Comparison of ENCODE assay signal across 8 cellular contexts in genomic region chr14:73789996-73790581, GRCh38.
DNase-seq lines count a peak whose midpoint lies in the region; ATAC-seq and TF ChIP-seq lines count a peak whose summit lies in the region.

No MANE protein-coding gene starts in this region.

- H3K79me2 ChIP-seq in PC-3 (ENCODE audit: low read length) = peaks cover 30% of the 10 kb centered on the region
- peaks cover 14% of the 10 kb centered on the region for H3K79me2 ChIP-seq in MM.1S (ENCODE audit: low read length)

- H3K9me2 ChIP-seq in PC-3 (replicated peaks; ENCODE audit: low read length) (no peaks in the 10 kb centered on the region), MM.1S (replicated peaks; ENCODE audit: insufficient read depth, low read length) (no peaks in the 10 kb centered on the region)

- no peaks in the 10 kb centered on the region for H3K36me3 Mint-ChIP-seq in naive thymus-derived CD8-positive, alpha-beta T cell
- peaks cover 3% of the 10 kb centered on the region for H3K36me3 Mint-ChIP-seq in activated naive CD8-positive, alpha-beta T cell treated with anti-CD3 and anti-CD28 coated beads for 36 hours

- H3K27me3 ChIP-seq in PC-3 (ENCODE audit: low read length) = no peaks in the 10 kb centered on the region
- H3K27me3 ChIP-seq in esophagus squamous epithelium = no peaks in the 10 kb centered on the region
- no peaks in the 10 kb centered on the region for H3K27me3 ChIP-seq in MM.1S (replicated peaks; ENCODE audit: insufficient read depth, low read length)

- peaks cover 22 to 38% (median 33%) of the 10 kb centered on the region in 4 donors for H3K4me1 Mint-ChIP-seq in naive thymus-derived CD8-positive, alpha-beta T cell
- peaks cover 39% of the 10 kb centered on the region for H3K4me1 Mint-ChIP-seq in activated naive CD8-positive, alpha-beta T cell treated with anti-CD3 and anti-CD28 coated beads for 36 hours

- peak in 2 of 4 donors; percentile 61 to 69 for TF ChIP-seq POLR2A in esophagus squamous epithelium (IDR thresholded peaks at IDR 0.05)

- CTCF ChIA-PET in PC-3 (lab: Charles Lee) = interaction anchor here (0.7 kb wide), 1 partner anchor 61 kb away, joined by 3 read pairs; no protein-coding TSS in a partner anchor

- H3K36me3 ChIP-seq in PC-3 (ENCODE audit: low read depth, low read length) (no peaks in the 10 kb centered on the region), esophagus squamous epithelium (no peaks in the 10 kb centered on the region), MM.1S (replicated peaks; ENCODE audit: insufficient read depth, low read length) (no peaks in the 10 kb centered on the region)

- 19 to 37% methylated on average over 10 of the region's 10 CpGs for WGBS in esophagus squamous epithelium, 2 donors

- peak; percentile 74 for DNase-seq in A172 (ENCODE audit: low spot score)
- DNase-seq in PC-3 = peak; percentile 53
- no peak for DNase-seq in esophagus squamous epithelium (lab: John Stamatoyannopoulos, UW)
- no peak for DNase-seq in naive thymus-derived CD8-positive, alpha-beta T cell
- DNase-seq in MM.1S = no peak
- DNase-seq in activated naive CD8-positive, alpha-beta T cell treated with anti-CD3 and anti-CD28 coated beads for 36 hours = no peak

- no TSS peak for BruUV-seq in PC-3 (replicated peaks; lab: Mats Ljungman, UMichigan)

- H3K4me3 Mint-ChIP-seq in naive thymus-derived CD8-positive, alpha-beta T cell = peak overlapping the region in 1 of 10 donors; percentile 38
- H3K4me3 Mint-ChIP-seq in activated naive CD8-positive, alpha-beta T cell treated with anti-CD3 and anti-CD28 coated beads for 36 hours = no peak overlapping the region

- H3F3A ChIP-seq in PC-3 (ENCODE audit: low read length, unreplicated experiment) (peaks cover 2% of the 10 kb centered on the region), MM.1S (ENCODE audit: insufficient read depth, low read length) (peaks cover 4% of the 10 kb centered on the region; the same call in 1 of the 2 replicates)

- H3K9me3 ChIP-seq in PC-3 (ENCODE audit: low read length) = no peaks in the 10 kb centered on the region
- H3K9me3 ChIP-seq in esophagus squamous epithelium = no peaks in the 10 kb centered on the region
- H3K9me3 ChIP-seq in MM.1S (replicated peaks; ENCODE audit: insufficient read depth, low read length) = no peaks in the 10 kb centered on the region

- peak overlapping the region in 7 of 10 donors; percentile 8 to 99 (median 74) for H3K27ac Mint-ChIP-seq in naive thymus-derived CD8-positive, alpha-beta T cell
- no peak overlapping the region for H3K27ac Mint-ChIP-seq in activated naive CD8-positive, alpha-beta T cell treated with anti-CD3 and anti-CD28 coated beads for 36 hours

- H3K27ac ChIP-seq in PC-3 (ENCODE audit: low read length) (peak overlapping the region; percentile 9; the same call in 1 of the 2 replicates), esophagus squamous epithelium (peak overlapping the region; percentile 95 to 99 (median 98)), MM.1S (ENCODE audit: low read length) (no peak overlapping the region)

- H2AFZ ChIP-seq in PC-3 (ENCODE audit: low read length) (peak overlapping the region; percentile 42), MM.1S (ENCODE audit: low read length) (no peak overlapping the region)

- peaks cover 43% of the 10 kb centered on the region for H3K4me1 ChIP-seq in PC-3 (ENCODE audit: insufficient read depth, low read length)
- H3K4me1 ChIP-seq in esophagus squamous epithelium = peaks cover 21 to 69% (median 21%) of the 10 kb centered on the region in 3 donors
- H3K4me1 ChIP-seq in MM.1S (ENCODE audit: low read length) = peaks cover 7% of the 10 kb centered on the region; the same call in 1 of the 2 replicates

- H3K4me2 ChIP-seq in PC-3 (ENCODE audit: low read length) (peak overlapping the region; percentile 27), MM.1S (ENCODE audit: low read depth, low read length) (no peak overlapping the region)

- H3K9ac ChIP-seq in PC-3 (ENCODE audit: low read length) = no peak overlapping the region
- H3K9ac ChIP-seq in MM.1S (ENCODE audit: low read length) = no peak overlapping the region

- ATAC-seq in PC-3 (peak; percentile 14), HG02642 (IDR thresholded peaks at IDR 0.05; ENCODE audit: poor library complexity, unreplicated experiment) (no peak), GM21360 (IDR thresholded peaks at IDR 0.05; ENCODE audit: unreplicated experiment) (no peak)
- ATAC-seq in naive thymus-derived CD8-positive, alpha-beta T cell = no peak

- H4K20me1 ChIP-seq in PC-3 (ENCODE audit: low read length) = no peaks in the 10 kb centered on the region
- H4K20me1 ChIP-seq in MM.1S (ENCODE audit: insufficient read depth, low read length) = no peaks in the 10 kb centered on the region

- intact Hi-C loops in PC-3 (cut with micrococcal nuclease) = loop anchor here (1.0 to 5.0 kb wide), 3 partner anchors 30 to 38 kb away; a partner anchor contains a TSS
- intact Hi-C loops in esophagus squamous epithelium (cut with DNase I) = no loop called here

- H3K27me3 Mint-ChIP-seq in naive thymus-derived CD8-positive, alpha-beta T cell = no peaks in the 10 kb centered on the region
- no peaks in the 10 kb centered on the region for H3K27me3 Mint-ChIP-seq in activated naive CD8-positive, alpha-beta T cell treated with anti-CD3 and anti-CD28 coated beads for 36 hours

- TF ChIP-seq CTCF in PC-3 (conservative IDR thresholded peaks at IDR 0.05; ENCODE audit: low read depth, low read length) (no peak), esophagus squamous epithelium (IDR thresholded peaks at IDR 0.05) (no peak), MM.1S (IDR thresholded peaks at IDR 0.05; ENCODE audit: low read length) (no peak)

- no peaks in the 10 kb centered on the region for H3K9me3 Mint-ChIP-seq in naive thymus-derived CD8-positive, alpha-beta T cell
- no peaks in the 10 kb centered on the region for H3K9me3 Mint-ChIP-seq in activated naive CD8-positive, alpha-beta T cell treated with anti-CD3 and anti-CD28 coated beads for 36 hours

- POLR2A ChIA-PET in PC-3 (lab: Charles Lee; ENCODE audit: unreplicated experiment) = interaction anchor here (0.6 kb wide), 1 partner anchor 39 kb away, joined by 4 read pairs; no protein-coding TSS in a partner anchor
- POLR2A ChIA-PET in naive thymus-derived CD8-positive, alpha-beta T cell (lab: Charles Lee) = interaction anchor here (1.3 to 10.6 kb wide), 4 partner anchors 8 to 78 kb away, joined by 3 to 387 read pairs (median 54); a partner anchor contains a TSS

- H3K4me3 ChIP-seq in PC-3 (ENCODE audit: low read length) (no peak overlapping the region), esophagus squamous epithelium (peak overlapping the region in 2 of 4 donors; percentile 6 to 91), MM.1S (ENCODE audit: low read length) (no peak overlapping the region)

Comparison
In these comparisons a context has a peak if more than half of its experiments do, and no peak if none do; other contexts are left out.
1. DNase-seq: peak in A172 (single experiment) and PC-3 (single experiment); none in esophagus squamous epithelium (single experiment), naive thymus-derived CD8-positive, alpha-beta T cell (0 of 10), MM.1S (single experiment) and activated naive CD8-positive, alpha-beta T cell treated with anti-CD3 and anti-CD28 coated beads for 36 hours (single experiment).